In genomic region chr17:4600563-4600962, GRCh38 we compare ENCODE assay signal across 1 cellular context.
TF ChIP-seq lines count a peak whose summit lies in the region.

No MANE protein-coding gene starts in this region.

TF ChIP-seq in IMR-90, 13 proteins besides CTCF, POLR2A, EP300 and RAD21:
- TF ChIP-seq RFX5 (IDR thresholded peaks at IDR 0.05; ENCODE audit: low read depth, low read length) (no peak), RCOR1 (IDR thresholded peaks at IDR 0.05; ENCODE audit: insufficient replicate concordance, low read length) (no peak)
